17 cellular contexts compared by ENCODE assay signal in genomic region chrX:87663421-87663820, GRCh38.
"Had no signal": no experiment of that assay in that cellular context is flagged by ENCODE, and none has a peak within 500 bp of the region (broad histone marks: within the 10 kb centered on the region; RNA-seq: fewer than 3 reads in every experiment).

No MANE protein-coding gene starts in this region.

- H3K27ac Mint-ChIP-seq: activated CD4-positive, alpha-beta T cell treated with anti-CD3 and anti-CD28 coated beads, Interleukin-2, amount 10 ng/mL, durations not matched to agents 24 days and 14 days; activated naive CD4-positive, alpha-beta T cell treated with anti-CD3 and anti-CD28 coated beads, Interleukin-2, amount 50 U/mL, for 72 hours; effector memory CD8-positive, alpha-beta T cell; memory B cell; natural killer cell treated with Interleukin-12 subunit alpha and Interleukin-12 subunit beta and Interleukin-15 and Interleukin-18, amount 100 ng/mL, for 72 hours; stimulated activated naive CD8-positive, alpha-beta T cell treated with anti-CD3 and anti-CD28 coated beads, Interleukin-15, amount 100 ng/mL, for 72 hours had no signal

- H3K9ac ChIP-seq: SK-N-SH had no signal

- DNase-seq: activated CD4-positive, alpha-beta T cell treated with anti-CD3 and anti-CD28 coated beads, Interleukin-2, amount 10 ng/mL, durations not matched to agents 24 days and 14 days; effector memory CD8-positive, alpha-beta T cell; erythroblast; glutamatergic neuron; left colon; nucleus accumbens; SK-N-SH; stimulated activated CD4-positive, alpha-beta T cell treated with anti-CD3 and anti-CD28 coated beads, Interleukin-15, amount 100 ng/mL, for 24 hours; stimulated activated CD4-positive, alpha-beta T cell treated with anti-CD3 and anti-CD28 coated beads, Interleukin-4, amount 100 ng/mL, for 24 hours; stimulated activated naive CD8-positive, alpha-beta T cell treated with anti-CD3 and anti-CD28 coated beads, Interleukin-15, amount 100 ng/mL, for 72 hours; T-helper 1 cell; tibial artery; uterus had no signal

- H3K9me3 Mint-ChIP-seq: activated CD4-positive, alpha-beta T cell treated with anti-CD3 and anti-CD28 coated beads, Interleukin-2, amount 10 ng/mL, durations not matched to agents 24 days and 14 days; activated naive CD4-positive, alpha-beta T cell treated with anti-CD3 and anti-CD28 coated beads, Interleukin-2, amount 50 U/mL, for 72 hours; effector memory CD8-positive, alpha-beta T cell; memory B cell; natural killer cell treated with Interleukin-12 subunit alpha and Interleukin-12 subunit beta and Interleukin-15 and Interleukin-18, amount 100 ng/mL, for 72 hours; stimulated activated naive CD8-positive, alpha-beta T cell treated with anti-CD3 and anti-CD28 coated beads, Interleukin-15, amount 100 ng/mL, for 72 hours had no signal

- H3K27me3 ChIP-seq: cardiac muscle cell, tibial artery had no signal

- H3K4me2 ChIP-seq: SK-N-SH had no signal

- H3K9me3 ChIP-seq: SK-N-SH, tibial artery, uterus had no signal

- H3K36me3 Mint-ChIP-seq: activated naive CD4-positive, alpha-beta T cell treated with anti-CD3 and anti-CD28 coated beads, Interleukin-2, amount 50 U/mL, for 72 hours; memory B cell; natural killer cell treated with Interleukin-12 subunit alpha and Interleukin-12 subunit beta and Interleukin-15 and Interleukin-18, amount 100 ng/mL, for 72 hours had no signal

- H3K36me3 ChIP-seq: cardiac muscle cell, tibial artery had no signal

- H3K4me1 ChIP-seq: tibial artery, uterus had no signal

- H3K27ac ChIP-seq: cardiac muscle cell, tibial artery, uterus had no signal

- H3K4me1 Mint-ChIP-seq: activated CD4-positive, alpha-beta T cell treated with anti-CD3 and anti-CD28 coated beads, Interleukin-2, amount 10 ng/mL, durations not matched to agents 24 days and 14 days; memory B cell; stimulated activated naive CD8-positive, alpha-beta T cell treated with anti-CD3 and anti-CD28 coated beads, Interleukin-15, amount 100 ng/mL, for 72 hours had no signal

- ATAC-seq: activated naive CD4-positive, alpha-beta T cell treated with anti-CD3 and anti-CD28 coated beads, Interleukin-2, amount 50 U/mL, for 72 hours; effector memory CD8-positive, alpha-beta T cell; left colon; natural killer cell treated with Interleukin-12 subunit alpha and Interleukin-12 subunit beta and Interleukin-15 and Interleukin-18, amount 100 ng/mL, for 72 hours; stimulated activated naive CD8-positive, alpha-beta T cell treated with anti-CD3 and anti-CD28 coated beads, Interleukin-15, amount 100 ng/mL, for 72 hours had no signal

- H3K4me3 ChIP-seq: cardiac muscle cell, tibial artery, uterus had no signal

- H3K27me3 Mint-ChIP-seq: activated CD4-positive, alpha-beta T cell treated with anti-CD3 and anti-CD28 coated beads, Interleukin-2, amount 10 ng/mL, durations not matched to agents 24 days and 14 days; effector memory CD8-positive, alpha-beta T cell; memory B cell; natural killer cell treated with Interleukin-12 subunit alpha and Interleukin-12 subunit beta and Interleukin-15 and Interleukin-18, amount 100 ng/mL, for 72 hours; stimulated activated naive CD8-positive, alpha-beta T cell treated with anti-CD3 and anti-CD28 coated beads, Interleukin-15, amount 100 ng/mL, for 72 hours had no signal

- H3K4me3 Mint-ChIP-seq: activated CD4-positive, alpha-beta T cell treated with anti-CD3 and anti-CD28 coated beads, Interleukin-2, amount 10 ng/mL, durations not matched to agents 24 days and 14 days; effector memory CD8-positive, alpha-beta T cell; memory B cell; natural killer cell treated with Interleukin-12 subunit alpha and Interleukin-12 subunit beta and Interleukin-15 and Interleukin-18, amount 100 ng/mL, for 72 hours; stimulated activated naive CD8-positive, alpha-beta T cell treated with anti-CD3 and anti-CD28 coated beads, Interleukin-15, amount 100 ng/mL, for 72 hours had no signal
